Comparison of ENCODE assay signal across 17 cellular contexts in the genomic region with DNA sequence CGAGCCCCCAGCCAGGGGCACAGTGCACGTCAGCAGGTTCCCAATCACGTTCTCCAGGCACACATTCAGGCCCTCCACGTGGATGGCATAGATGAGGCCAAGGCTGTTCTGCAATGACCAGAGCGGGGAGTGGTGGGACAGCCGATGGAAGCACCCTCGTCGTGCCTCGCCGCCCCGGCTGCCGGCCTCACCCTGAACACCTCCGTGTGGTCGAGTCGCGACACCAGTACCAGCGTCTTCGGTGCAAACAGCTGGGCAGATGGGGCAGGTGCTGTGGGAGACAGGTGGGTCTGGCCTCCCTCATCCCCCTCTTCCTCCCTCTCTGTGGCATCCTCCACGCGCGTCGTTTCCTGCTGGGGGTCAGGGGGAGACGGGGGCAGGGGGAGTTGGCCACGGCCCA. TPM values are rescaled to one million over a fixed set of nuclear protein-coding genes. Genes with fewer than 3 reads are reported as not detected.
A peak's percentile ranks its signal among the peaks of the same experiment; 100 is the strongest.
DNase-seq lines count a peak whose midpoint lies in the region; ATAC-seq, FAIRE-seq and TF ChIP-seq lines count a peak whose summit lies in the region.
"Had no signal": no experiment of that assay in that cellular context is flagged by ENCODE, and none has a peak within 500 bp of the region (broad histone marks: within the 10 kb centered on the region; RNA-seq: fewer than 3 reads in every experiment).

No MANE protein-coding gene starts in this region.

- peaks cover 39% of the 10 kb centered on the region for H3K4me1 Mint-ChIP-seq in activated CD4-positive, alpha-beta T cell treated with anti-CD3 and anti-CD28 coated beads, Interleukin-2, amount 10 ng/mL, durations not matched to agents 24 days and 14 days
- peaks cover 24 to 56% of the 10 kb centered on the region in 2 donors for H3K4me1 Mint-ChIP-seq in natural killer cell
- H3K4me1 Mint-ChIP-seq in natural killer cell treated with Interleukin-12 subunit alpha and Interleukin-12 subunit beta and Interleukin-15 and Interleukin-18, amount 100 ng/mL, for 72 hours (ENCODE audit: low read depth in 2 of 2) = peaks cover 12 to 29% of the 10 kb centered on the region in 2 donors
- H3K4me1 Mint-ChIP-seq in activated CD8-positive, alpha-beta T cell treated with anti-CD3 and anti-CD28 coated beads for 36 hours (ENCODE audit: low read depth) = peaks cover 56% of the 10 kb centered on the region

- peak; percentile 40 for FAIRE-seq in urothelium cell line (lab: Jason Lieb, UNC)
- FAIRE-seq: GM12891, GM18507 had no signal

- H3K36me3 Mint-ChIP-seq in activated CD4-positive, alpha-beta T cell treated with anti-CD3 and anti-CD28 coated beads, Interleukin-2, amount 10 ng/mL, durations not matched to agents 24 days and 14 days (ENCODE audit: low read depth) = peaks cover 26% of the 10 kb centered on the region
- H3K36me3 Mint-ChIP-seq in natural killer cell = no peaks in the 10 kb centered on the region
- no peaks in the 10 kb centered on the region for H3K36me3 Mint-ChIP-seq in natural killer cell treated with Interleukin-12 subunit alpha and Interleukin-12 subunit beta and Interleukin-15 and Interleukin-18, amount 100 ng/mL, for 72 hours
- H3K36me3 Mint-ChIP-seq in activated CD8-positive, alpha-beta T cell treated with anti-CD3 and anti-CD28 coated beads for 36 hours (ENCODE audit: low read depth) = peaks cover 14% of the 10 kb centered on the region

- peak overlapping the region; percentile 17 for H3K4me3 Mint-ChIP-seq in activated CD4-positive, alpha-beta T cell treated with anti-CD3 and anti-CD28 coated beads, Interleukin-2, amount 10 ng/mL, durations not matched to agents 24 days and 14 days
- H3K4me3 Mint-ChIP-seq in natural killer cell = no peak overlapping the region
- no peak overlapping the region for H3K4me3 Mint-ChIP-seq in natural killer cell treated with Interleukin-12 subunit alpha and Interleukin-12 subunit beta and Interleukin-15 and Interleukin-18, amount 100 ng/mL, for 72 hours
- H3K4me3 Mint-ChIP-seq in activated CD8-positive, alpha-beta T cell treated with anti-CD3 and anti-CD28 coated beads for 36 hours = no peak overlapping the region

- H3K27me3 Mint-ChIP-seq in activated CD4-positive, alpha-beta T cell treated with anti-CD3 and anti-CD28 coated beads, Interleukin-2, amount 10 ng/mL, durations not matched to agents 24 days and 14 days = no peaks in the 10 kb centered on the region
- H3K27me3 Mint-ChIP-seq in natural killer cell (ENCODE audit: low read depth in 2 of 2) = no peaks in the 10 kb centered on the region
- H3K27me3 Mint-ChIP-seq in natural killer cell treated with Interleukin-12 subunit alpha and Interleukin-12 subunit beta and Interleukin-15 and Interleukin-18, amount 100 ng/mL, for 72 hours = no peaks in the 10 kb centered on the region
- H3K27me3 Mint-ChIP-seq in activated CD8-positive, alpha-beta T cell treated with anti-CD3 and anti-CD28 coated beads for 36 hours = no peaks in the 10 kb centered on the region

- no peaks in the 10 kb centered on the region for H3K9me3 Mint-ChIP-seq in activated CD4-positive, alpha-beta T cell treated with anti-CD3 and anti-CD28 coated beads, Interleukin-2, amount 10 ng/mL, durations not matched to agents 24 days and 14 days
- H3K9me3 Mint-ChIP-seq in natural killer cell = no peaks in the 10 kb centered on the region
- H3K9me3 Mint-ChIP-seq in natural killer cell treated with Interleukin-12 subunit alpha and Interleukin-12 subunit beta and Interleukin-15 and Interleukin-18, amount 100 ng/mL, for 72 hours = no peaks in the 10 kb centered on the region
- H3K9me3 Mint-ChIP-seq in activated CD8-positive, alpha-beta T cell treated with anti-CD3 and anti-CD28 coated beads for 36 hours = no peaks in the 10 kb centered on the region

- CTCF ChIA-PET in activated CD8-positive, alpha-beta T cell treated with anti-CD3 and anti-CD28 coated beads for 36 hours (lab: Charles Lee) = interaction anchor here (1.4 to 3.5 kb wide), 2 partner anchors 31 to 154 kb away, joined by 5 to 19 read pairs; no protein-coding TSS in a partner anchor

- no peak for ATAC-seq in natural killer cell
- no peak for ATAC-seq in natural killer cell treated with Interleukin-12 subunit alpha and Interleukin-12 subunit beta and Interleukin-15 and Interleukin-18, amount 100 ng/mL, for 72 hours
- no peak for ATAC-seq in activated CD8-positive, alpha-beta T cell treated with anti-CD3 and anti-CD28 coated beads for 36 hours

- POLR2A ChIA-PET in activated CD8-positive, alpha-beta T cell treated with anti-CD3 and anti-CD28 coated beads for 36 hours (lab: Charles Lee) = interaction anchor here (1.1 to 5.3 kb wide), 4 partner anchors 22 to 154 kb away, joined by 3 to 38 read pairs (median 4); partner anchors contain the start of gene SCO2

- H3K27ac Mint-ChIP-seq in activated CD4-positive, alpha-beta T cell treated with anti-CD3 and anti-CD28 coated beads, Interleukin-2, amount 10 ng/mL, durations not matched to agents 24 days and 14 days = no peak overlapping the region
- H3K27ac Mint-ChIP-seq in natural killer cell = peak overlapping the region; percentile 50 to 78
- peak overlapping the region in 1 of 2 donors; percentile 50 for H3K27ac Mint-ChIP-seq in natural killer cell treated with Interleukin-12 subunit alpha and Interleukin-12 subunit beta and Interleukin-15 and Interleukin-18, amount 100 ng/mL, for 72 hours
- H3K27ac Mint-ChIP-seq in activated CD8-positive, alpha-beta T cell treated with anti-CD3 and anti-CD28 coated beads for 36 hours = peak overlapping the region; percentile 20

- no peak for DNase-seq in activated CD4-positive, alpha-beta T cell treated with anti-CD3 and anti-CD28 coated beads, Interleukin-2, amount 10 ng/mL, durations not matched to agents 24 days and 14 days
- DNase-seq in activated CD4-positive, alpha-beta T cell treated with anti-CD3 and anti-CD28 coated beads, Interleukin-2, amount 50 U/mL, for 48 hours = no peak
- DNase-seq in natural killer cell (no peak), urothelium cell line (ENCODE audit: low spot score) (no peak), GM19238 (ENCODE audit: insufficient read length, low spot score) (no peak), NCI-H2227 treated with DMSO at 0.1 percent for 48 hours (lab: John Stamatoyannopoulos, UW) (no peak)
- no peak for DNase-seq in natural killer cell treated with Interleukin-12 subunit alpha and Interleukin-12 subunit beta and Interleukin-15 and Interleukin-18, amount 100 ng/mL, for 72 hours (ENCODE audit: low spot score)
- no peak for DNase-seq in activated CD8-positive, alpha-beta T cell treated with anti-CD3 and anti-CD28 coated beads for 36 hours
- DNase-seq: DMS 273 treated with DMSO at 0.1 percent for 48 hours, GF-D8, NCI-H1092, NCI-H1694, NCI-H526, OCI-M1 had no signal

- no peak for TF ChIP-seq CTCF in natural killer cell (IDR thresholded peaks at IDR 0.05)
- TF ChIP-seq CTCF in activated CD8-positive, alpha-beta T cell treated with anti-CD3 and anti-CD28 coated beads for 36 hours (IDR thresholded peaks at IDR 0.05) = no peak

- intact Hi-C loops in activated CD4-positive, alpha-beta T cell treated with anti-CD3 and anti-CD28 coated beads, Interleukin-2, amount 10 ng/mL, durations not matched to agents 24 days and 14 days (cut with micrococcal nuclease) = no loop called here
- intact Hi-C loops in natural killer cell (cut with micrococcal nuclease) = no loop called here
- intact Hi-C loops in activated CD8-positive, alpha-beta T cell treated with anti-CD3 and anti-CD28 coated beads for 36 hours (cut with micrococcal nuclease) = no loop called here

RNA-seq across cellular contexts. Expression of gene SBF1, which starts 7.5 kb away (rescaled TPM):
- 108 and 115 TPM in 2 replicates for total RNA-seq in activated CD4-positive, alpha-beta T cell treated with anti-CD3 and anti-CD28 coated beads, Interleukin-2, amount 10 ng/mL, durations not matched to agents 24 days and 14 days
- 100 to 1,000 TPM; 235 to 284 (median 242) TPM for total RNA-seq in natural killer cell
- 100 to 1,000 TPM; 114 to 152 TPM for total RNA-seq in natural killer cell treated with Interleukin-12 subunit alpha and Interleukin-12 subunit beta and Interleukin-15 and Interleukin-18, amount 100 ng/mL, for 72 hours
- 100 to 1,000 TPM; 120 TPM for total RNA-seq in activated CD8-positive, alpha-beta T cell treated with anti-CD3 and anti-CD28 coated beads for 36 hours

RNA-seq across cellular contexts. Expression of gene ADM2, which starts 14.0 kb away (rescaled TPM):
- total RNA-seq in activated CD4-positive, alpha-beta T cell treated with anti-CD3 and anti-CD28 coated beads, Interleukin-2, amount 10 ng/mL, durations not matched to agents 24 days and 14 days = 3.0 and 3.2 TPM in 2 replicates
- 1 to 10 TPM in 2 of 3 donors, under 1 TPM in 1; 0.26 to 2.5 (median 1.5) TPM for total RNA-seq in natural killer cell
- 1 to 10 TPM; 2.6 to 6.7 TPM for total RNA-seq in natural killer cell treated with Interleukin-12 subunit alpha and Interleukin-12 subunit beta and Interleukin-15 and Interleukin-18, amount 100 ng/mL, for 72 hours
- total RNA-seq in activated CD8-positive, alpha-beta T cell treated with anti-CD3 and anti-CD28 coated beads for 36 hours = 1 to 10 TPM; 5.5 to 6.8 TPM

RNA-seq across cellular contexts. Expression of gene MIOX, which starts 19.3 kb away (rescaled TPM):
- 0.21 and 0.40 TPM in 2 replicates for total RNA-seq in activated CD4-positive, alpha-beta T cell treated with anti-CD3 and anti-CD28 coated beads, Interleukin-2, amount 10 ng/mL, durations not matched to agents 24 days and 14 days
- under 1 TPM in 1 of 3 donors, not detected in 2; 0.23 TPM for total RNA-seq in natural killer cell
- total RNA-seq in natural killer cell treated with Interleukin-12 subunit alpha and Interleukin-12 subunit beta and Interleukin-15 and Interleukin-18, amount 100 ng/mL, for 72 hours = under 1 TPM in 1 of 2 donors, not detected in 1; 0.45 TPM
- under 1 TPM in 1 of 2 experiments, not detected in 1; 0.29 TPM for total RNA-seq in activated CD8-positive, alpha-beta T cell treated with anti-CD3 and anti-CD28 coated beads for 36 hours
- total RNA-seq: Daoy had no signal

RNA-seq across cellular contexts. Expression of gene LMF2, which starts 40.2 kb away (rescaled TPM):
- 78.4 and 79.2 TPM in 2 replicates for total RNA-seq in activated CD4-positive, alpha-beta T cell treated with anti-CD3 and anti-CD28 coated beads, Interleukin-2, amount 10 ng/mL, durations not matched to agents 24 days and 14 days
- total RNA-seq in natural killer cell = 100 to 1,000 TPM; 114 to 129 (median 122) TPM
- total RNA-seq in natural killer cell treated with Interleukin-12 subunit alpha and Interleukin-12 subunit beta and Interleukin-15 and Interleukin-18, amount 100 ng/mL, for 72 hours = 100 to 1,000 TPM in 1 of 2 donors, 10 to 100 TPM in 1; 97.8 to 149 TPM
- total RNA-seq in activated CD8-positive, alpha-beta T cell treated with anti-CD3 and anti-CD28 coated beads for 36 hours = 10 to 100 TPM; 48.0 to 48.8 TPM

RNA-seq across cellular contexts. Expression of gene NCAPH2, which starts 40.7 kb away (rescaled TPM):
- total RNA-seq in activated CD4-positive, alpha-beta T cell treated with anti-CD3 and anti-CD28 coated beads, Interleukin-2, amount 10 ng/mL, durations not matched to agents 24 days and 14 days = 131 and 133 TPM in 2 replicates
- 100 to 1,000 TPM in 2 of 3 donors, 10 to 100 TPM in 1; 94.5 to 106 (median 104) TPM for total RNA-seq in natural killer cell
- 100 to 1,000 TPM; 105 to 156 TPM for total RNA-seq in natural killer cell treated with Interleukin-12 subunit alpha and Interleukin-12 subunit beta and Interleukin-15 and Interleukin-18, amount 100 ng/mL, for 72 hours
- 100 to 1,000 TPM; 121 to 126 TPM for total RNA-seq in activated CD8-positive, alpha-beta T cell treated with anti-CD3 and anti-CD28 coated beads for 36 hours
